8 cellular contexts compared by ENCODE assay signal in the genomic region with DNA sequence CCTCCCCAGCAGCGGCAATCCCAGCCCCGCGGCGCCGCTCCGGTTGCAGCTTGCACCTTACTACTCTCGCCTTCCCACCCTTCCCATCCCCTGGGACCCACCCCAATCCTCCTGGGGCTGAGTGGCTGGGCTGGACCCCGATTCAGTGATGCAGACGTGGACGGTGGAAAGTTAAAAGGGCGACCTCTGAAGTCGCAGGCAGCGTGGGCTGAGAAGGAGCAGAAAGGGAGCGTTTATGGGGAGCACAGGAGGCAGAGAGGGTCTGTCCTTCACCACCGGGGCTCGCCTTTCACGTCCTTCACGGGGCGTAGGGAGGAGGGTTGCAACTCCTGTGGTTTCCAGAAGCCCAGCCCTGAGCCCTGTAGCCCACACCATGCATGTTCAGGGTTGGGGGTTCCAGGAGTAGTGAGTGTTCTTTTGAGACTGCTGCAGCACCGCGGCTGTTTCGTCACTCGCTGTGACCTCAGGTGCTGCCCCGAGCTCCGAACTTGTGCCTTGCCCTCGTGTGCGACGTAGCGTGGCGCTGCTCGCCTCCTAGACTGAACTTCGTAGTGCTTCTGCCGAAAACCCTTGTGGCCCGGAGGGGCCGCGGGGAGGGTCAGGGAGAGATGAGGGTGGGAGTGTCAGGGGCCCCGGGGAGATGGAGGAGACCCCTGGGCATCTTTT. TPM values are rescaled to one million over a fixed set of nuclear protein-coding genes. Genes with fewer than 3 reads are reported as not detected.
DNase-seq lines count a peak whose midpoint lies in the region; ATAC-seq, FAIRE-seq and TF ChIP-seq lines count a peak whose summit lies in the region.

No MANE protein-coding gene starts in this region.

- no peak for TF ChIP-seq POLR2A in esophagus muscularis mucosa (IDR thresholded peaks at IDR 0.05; ENCODE audit: low read depth)

- H3K4me1 ChIP-seq in esophagus muscularis mucosa, result peaks cover 0 to 15% (median 6%) of the 10 kb centered on the region in 4 donors
- no peaks in the 10 kb centered on the region for H3K4me1 ChIP-seq in pancreas

- no peak for TF ChIP-seq EP300 in esophagus muscularis mucosa (IDR thresholded peaks at IDR 0.05)

- H3K27me3 ChIP-seq in esophagus muscularis mucosa (no peaks in the 10 kb centered on the region), pancreas (peaks cover 0 to 9% (median 0%) of the 10 kb centered on the region in 4 donors)

- WGBS in esophagus muscularis mucosa, result 38% methylated on average over 14 of the region's 37 CpGs
- WGBS in pancreas, 2 donors, result 2 to 34% methylated on average over 37 of the region's 37 CpGs

- H3K36me3 ChIP-seq in esophagus muscularis mucosa (no peaks in the 10 kb centered on the region), pancreas (no peaks in the 10 kb centered on the region)

- peak overlapping the region; percentile 75 to 81 (median 80) for H3K27ac ChIP-seq in esophagus muscularis mucosa (replicated peaks in 1 of 4)
- no peak overlapping the region for H3K27ac ChIP-seq in pancreas

- DNase-seq in Daoy (ENCODE audit: low read depth) (peak; percentile 21), NCI-H345 treated with DMSO at 0.1 percent for 48 hours (lab: John Stamatoyannopoulos, UW; ENCODE audit: unreplicated experiment) (peak; percentile 19), esophagus muscularis mucosa (ENCODE audit: extremely low spot score) (no peak), pancreas (peak in 2 of 6 donors; percentile 15 to 71), germinal center (ENCODE audit: low spot score) (no peak), activated gamma-delta T cell treated with Interleukin-2 at 50 U/mL for 16 hours (no peak), H4 (ENCODE audit: low spot score) (no peak)

- H3K4me3 ChIP-seq in esophagus muscularis mucosa (peak overlapping the region; percentile 62 to 70 (median 64)), pancreas (peak overlapping the region in 3 of 4 donors; percentile 9 to 45 (median 30))

- H3K9me3 ChIP-seq in esophagus muscularis mucosa (peaks cover 0 to 2% (median 0%) of the 10 kb centered on the region in 4 donors), pancreas (no peaks in the 10 kb centered on the region)

- no peak for FAIRE-seq in pancreas (lab: Jason Lieb, UNC)

- intact Hi-C loops in esophagus muscularis mucosa (cut with DNase I) (loop anchor here (10.0 kb wide), 4 partner anchors 82 to 318 kb away; no protein-coding TSS in a partner anchor), pancreas (cut with DNase I) (no loop called here)

- TF ChIP-seq CTCF in esophagus muscularis mucosa (IDR thresholded peaks at IDR 0.05), result no peak
- no peak for TF ChIP-seq CTCF in pancreas (IDR thresholded peaks at IDR 0.05)

- ATAC-seq in pancreas, result peak in 3 of 4 donors; percentile 11 to 34 (median 15)
- ATAC-seq in HG02981 (IDR thresholded peaks at IDR 0.05; ENCODE audit: unreplicated experiment), result no peak

RNA-seq across cellular contexts. Expression of gene NHS, which starts 1.5 kb away (rescaled TPM):
- total RNA-seq in Daoy (2014; rRNA removed; shearing (Covaris generic)), result 1.1 and 1.3 TPM in 2 replicates
- total RNA-seq in esophagus muscularis mucosa (1 to 10 TPM; 5.0 to 8.7 (median 6.2) TPM), pancreas (1 to 10 TPM in 1 of 6 donors, under 1 TPM in 5; 0.19 to 1.7 (median 0.54) TPM)
- under 1 TPM; 0.23 to 0.70 TPM for polyA plus RNA-seq in pancreas
- total RNA-seq in H4 (2014; rRNA removed; shearing (Covaris generic)), result 5.9 and 6.4 TPM in 2 replicates

Comparison
In these comparisons a context has a peak if more than half of its experiments do, and no peak if none do; other contexts are left out.
1. DNase-seq: peak in Daoy (single experiment) and NCI-H345 treated with DMSO at 0.1 percent for 48 hours (single experiment); none in esophagus muscularis mucosa (single experiment), germinal center (single experiment), activated gamma-delta T cell treated with Interleukin-2 at 50 U/mL for 16 hours (single experiment) and H4 (single experiment).
2. H3K27ac ChIP-seq: peak in esophagus muscularis mucosa (4 of 4); none in pancreas (0 of 4).